8 cellular contexts compared by ENCODE assay signal in the genomic region with DNA sequence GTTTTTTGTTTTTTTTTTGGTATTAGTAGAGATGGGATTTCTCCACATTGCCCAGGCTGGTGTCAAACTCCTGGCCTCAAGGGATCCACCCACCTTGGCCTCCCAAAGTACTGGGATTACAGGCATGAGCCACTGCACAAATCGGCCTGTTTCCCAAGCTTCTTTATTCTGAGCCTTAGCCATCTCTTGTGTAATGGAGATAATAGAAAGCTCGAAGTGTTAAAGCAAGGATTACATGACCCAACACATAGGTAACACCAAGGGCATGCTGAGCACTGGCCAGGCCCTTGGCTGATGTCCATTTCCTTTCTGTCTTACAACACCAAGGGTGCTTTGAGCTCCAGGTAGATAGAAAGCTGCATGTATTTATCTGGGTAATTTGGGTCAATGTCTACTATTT.
"Had no signal": no experiment of that assay in that cellular context is flagged by ENCODE, and none has a peak within 500 bp of the region (broad histone marks: within the 10 kb centered on the region; RNA-seq: fewer than 3 reads in every experiment).

No MANE protein-coding gene starts in this region.

- FAIRE-seq: H54, HTR-8/SVneo, K562 had no signal

- DNase-seq: GOT3, H9, HCEC 1CT, IMR-90, KG1 had no signal

- ATAC-seq: K562 had no signal

- H3K4me3 Mint-ChIP-seq: H9 had no signal

- H3K4me3 ChIP-seq: K562 had no signal
